In the genomic region with DNA sequence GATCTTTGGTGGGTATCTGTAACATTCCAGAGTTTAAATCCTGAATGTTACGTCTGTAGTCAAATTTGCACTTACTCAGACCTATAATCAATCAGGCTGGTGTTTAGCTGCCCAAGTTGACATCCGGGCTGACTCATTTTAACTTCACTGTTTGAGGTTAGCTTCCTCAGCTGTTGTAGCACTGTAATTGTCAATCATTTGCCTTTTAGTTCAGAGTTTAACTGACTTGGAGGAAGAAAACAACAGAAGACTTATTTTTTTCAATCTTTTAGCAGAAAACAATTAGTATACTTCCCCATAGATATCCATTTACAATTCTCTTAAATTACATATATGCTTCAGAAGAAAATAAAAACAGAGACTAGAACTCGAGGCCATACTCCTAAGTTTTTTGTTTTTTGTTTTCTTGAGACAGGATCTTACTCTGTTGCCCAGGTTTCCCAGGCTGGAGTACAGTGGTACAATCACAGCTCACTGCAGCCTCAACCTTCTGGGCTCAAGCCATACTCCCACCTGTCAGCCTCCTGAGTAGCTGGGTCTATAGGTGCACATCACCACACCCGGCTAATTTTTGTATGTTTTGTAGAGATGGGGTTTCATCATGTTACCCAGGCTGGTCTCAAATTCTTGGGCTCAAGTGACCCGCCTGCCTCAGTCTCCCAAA, we compare ENCODE assay signal across 9 cellular contexts. TPM values are rescaled to one million over a fixed set of nuclear protein-coding genes. Genes with fewer than 3 reads are reported as not detected.
DNase-seq lines count a peak whose midpoint lies in the region; ATAC-seq and TF ChIP-seq lines count a peak whose summit lies in the region.
"Had no signal": no experiment of that assay in that cellular context is flagged by ENCODE, and none has a peak within 500 bp of the region (broad histone marks: within the 10 kb centered on the region; RNA-seq: fewer than 3 reads in every experiment).

No MANE protein-coding gene starts in this region.

- CTCF ChIA-PET in HCT116 (lab: Charles Lee) (interaction anchor here (2.1 kb wide), 1 partner anchor 188 kb away, joined by 19 read pairs; no protein-coding TSS in a partner anchor), A673 (lab: Charles Lee) (no interaction called here)

- peak overlapping the region; percentile 2 for H2AFZ ChIP-seq in HCT116 (ENCODE audit: low read depth, low read length, poor library complexity, severe bottlenecking)

- H4K20me1 ChIP-seq in HCT116 (ENCODE audit: insufficient read depth), result no peaks in the 10 kb centered on the region
- H4K20me1 ChIP-seq: BLaER1 had no signal

- H3K4me3 ChIP-seq in HCT116 (replicated peaks in 1 of 2; ENCODE audit: low read depth in 1 of 2, low read length in 2 of 2), result 0 out of 4 replicates have a peak overlapping the region, but pooled peaks of 1 of the 2 experiments have one; percentile 6
- H3K4me3 ChIP-seq in A673 (ENCODE audit: low read depth, low read length, poor library complexity, severe bottlenecking), result no peak overlapping the region
- H3K4me3 ChIP-seq: BLaER1 had no signal

- H3K9me3 ChIP-seq in HCT116 (ENCODE audit: control insufficient read depth in 1 of 2, insufficient read depth in 1 of 2, low read depth in 1 of 2, low read length in 2 of 2) (no peaks in the 10 kb centered on the region), A673 (ENCODE audit: low read depth, low read length, poor library complexity, severe bottlenecking) (no peaks in the 10 kb centered on the region)
- H3K9me3 ChIP-seq: BLaER1 had no signal

- H3K27me3 ChIP-seq in HCT116 (ENCODE audit: insufficient read depth, low read length) (no peaks in the 10 kb centered on the region), A673 (replicated peaks; ENCODE audit: insufficient read depth, low read depth, low read length, poor library complexity) (peaks cover 58% of the 10 kb centered on the region)
- H3K27me3 ChIP-seq: BLaER1 had no signal

- no peaks in the 10 kb centered on the region for H3K79me2 ChIP-seq in HCT116 (ENCODE audit: insufficient read depth, low read length)

- H3K27ac ChIP-seq in HCT116 (ENCODE audit: low read depth, low read length), result no peak overlapping the region; the same call in 1 of the 2 replicates
- no peak overlapping the region for H3K27ac ChIP-seq in A673 (ENCODE audit: low read depth, low read length, poor library complexity, severe bottlenecking)
- H3K27ac ChIP-seq: BLaER1 had no signal

- H3K4me1 ChIP-seq in HCT116 (ENCODE audit: control insufficient read depth in 1 of 2, insufficient read depth in 2 of 2, low read length in 2 of 2), result peaks cover 32 to 52% of the 10 kb centered on the region in 2 experiments
- H3K4me1 ChIP-seq in A673 (ENCODE audit: insufficient read depth, low read length, poor library complexity, severe bottlenecking), result peaks cover 22% of the 10 kb centered on the region

- intact Hi-C loops in HCT116 (cut with micrococcal nuclease), result no loop called here
- intact Hi-C loops in A673 (cut with micrococcal nuclease; ENCODE audit: unreplicated experiment), result loop anchor here (5.0 kb wide), 2 partner anchors 37 to 38 kb away; a partner anchor contains a TSS

- no peaks in the 10 kb centered on the region for H3K9me2 ChIP-seq in HCT116 (ENCODE audit: insufficient read depth)

- POLR2A ChIA-PET in HCT116 (lab: Charles Lee), result interaction anchor here (1.1 to 1.3 kb wide), 2 partner anchors 16 to 119 kb away, joined by 3 read pairs; no protein-coding TSS in a partner anchor
- POLR2A ChIA-PET in A673 (lab: Charles Lee; ENCODE audit: low non-redundant PET), result no interaction called here

- TF ChIP-seq RAD21 in HCT116 (IDR thresholded peaks at IDR 0.05; ENCODE audit: low read depth), result 0 out of 2 replicates have a peak, but pooled peaks have one; percentile 12

- TF ChIP-seq POLR2A in HCT116 (IDR thresholded peaks at IDR 0.05; ENCODE audit: borderline replicate concordance, extremely low read depth, insufficient read depth, insufficient read length), result no peak

- H3K4me2 ChIP-seq in HCT116 (ENCODE audit: low read length), result peak overlapping the region; percentile 64
- H3K4me2 ChIP-seq: BLaER1 had no signal

- no peak for DNase-seq in activated CD4-positive, CD25-positive, alpha-beta regulatory T cell treated with anti-CD3 and anti-CD28 coated beads, Interleukin-2, amount 50 U/mL, for 72 hours
- DNase-seq in HCT116 (ENCODE audit: low read depth, low spot score) (peak; percentile 65), MV-4-11 (lab: John Stamatoyannopoulos, UW) (peak; percentile 81), cerebellum (ENCODE audit: low spot score) (no peak), A673 (ENCODE audit: low spot score) (no peak)
- no peak for DNase-seq in stimulated activated CD4-positive, alpha-beta T cell treated with anti-CD3 and anti-CD28 coated beads, Interleukin-4, amount 100 ng/mL, for 1 hour

- TF ChIP-seq CTCF in HCT116 (IDR thresholded peaks at IDR 0.05 in 2 of 3, conservative IDR thresholded peaks at IDR 0.05 in 1 of 3; ENCODE audit: borderline replicate concordance in 1 of 3, insufficient read depth in 1 of 3, low read depth in 2 of 3, low read length in 2 of 3) (no peak), A673 (conservative IDR thresholded peaks at IDR 0.05; ENCODE audit: low read depth, low read length) (no peak)

- H3K9ac ChIP-seq in HCT116 (ENCODE audit: low read length), result peak overlapping the region; percentile 4; the same call in 1 of the 2 replicates
- H3K9ac ChIP-seq: BLaER1 had no signal

- no TSS peak for BruUV-seq in HCT116 (replicated peaks; lab: Mats Ljungman, UMichigan)
- BruUV-seq in A673 (replicated peaks; lab: Mats Ljungman, UMichigan), result no TSS peak

- RAD21 ChIA-PET in HCT116 (lab: Charles Lee; ENCODE audit: low non-redundant PET in 1 of 2, low total read pairs in 2 of 2, uncharacterized antibody in 2 of 2, unreplicated experiment in 2 of 2), result no interaction called here

- H3K36me3 ChIP-seq in HCT116 (ENCODE audit: control insufficient read depth in 1 of 2, insufficient read depth in 2 of 2, low read length in 2 of 2) (no peaks in the 10 kb centered on the region), A673 (ENCODE audit: insufficient read depth, low read length, poor library complexity, severe bottlenecking) (no peaks in the 10 kb centered on the region)
- H3K36me3 ChIP-seq: BLaER1 had no signal

- ATAC-seq in activated CD4-positive, CD25-positive, alpha-beta regulatory T cell treated with anti-CD3 and anti-CD28 coated beads, Interleukin-2, amount 50 U/mL, for 24 hours, result peak; percentile 79 to 82
- ATAC-seq in HCT116 (peak; percentile 54), esophagus mucosa (peak; percentile 57)

TF ChIP-seq in HCT116, 20 proteins besides CTCF, POLR2A, EP300 and RAD21 (continues in another document):
- TF ChIP-seq POLR2AphosphoS5 (IDR thresholded peaks at IDR 0.05; ENCODE audit: low read depth, low read length) (peak; percentile 55), CEBPB (IDR thresholded peaks at IDR 0.05; ENCODE audit: low read depth) (peak; percentile 55), CBX3 (IDR thresholded peaks at IDR 0.05; ENCODE audit: low read depth) (peak; percentile 90), SP1 (IDR thresholded peaks at IDR 0.05; ENCODE audit: low read depth) (peak; percentile 90), EZH2 (IDR thresholded peaks at IDR 0.05) (no peak), ZFX (IDR thresholded peaks at IDR 0.05) (no peak), SRF (IDR thresholded peaks at IDR 0.05; ENCODE audit: low read depth) (peak; percentile 78), JUND (IDR thresholded peaks at IDR 0.05) (peak; percentile 93)
- TF ChIP-seq, protein P1, sequence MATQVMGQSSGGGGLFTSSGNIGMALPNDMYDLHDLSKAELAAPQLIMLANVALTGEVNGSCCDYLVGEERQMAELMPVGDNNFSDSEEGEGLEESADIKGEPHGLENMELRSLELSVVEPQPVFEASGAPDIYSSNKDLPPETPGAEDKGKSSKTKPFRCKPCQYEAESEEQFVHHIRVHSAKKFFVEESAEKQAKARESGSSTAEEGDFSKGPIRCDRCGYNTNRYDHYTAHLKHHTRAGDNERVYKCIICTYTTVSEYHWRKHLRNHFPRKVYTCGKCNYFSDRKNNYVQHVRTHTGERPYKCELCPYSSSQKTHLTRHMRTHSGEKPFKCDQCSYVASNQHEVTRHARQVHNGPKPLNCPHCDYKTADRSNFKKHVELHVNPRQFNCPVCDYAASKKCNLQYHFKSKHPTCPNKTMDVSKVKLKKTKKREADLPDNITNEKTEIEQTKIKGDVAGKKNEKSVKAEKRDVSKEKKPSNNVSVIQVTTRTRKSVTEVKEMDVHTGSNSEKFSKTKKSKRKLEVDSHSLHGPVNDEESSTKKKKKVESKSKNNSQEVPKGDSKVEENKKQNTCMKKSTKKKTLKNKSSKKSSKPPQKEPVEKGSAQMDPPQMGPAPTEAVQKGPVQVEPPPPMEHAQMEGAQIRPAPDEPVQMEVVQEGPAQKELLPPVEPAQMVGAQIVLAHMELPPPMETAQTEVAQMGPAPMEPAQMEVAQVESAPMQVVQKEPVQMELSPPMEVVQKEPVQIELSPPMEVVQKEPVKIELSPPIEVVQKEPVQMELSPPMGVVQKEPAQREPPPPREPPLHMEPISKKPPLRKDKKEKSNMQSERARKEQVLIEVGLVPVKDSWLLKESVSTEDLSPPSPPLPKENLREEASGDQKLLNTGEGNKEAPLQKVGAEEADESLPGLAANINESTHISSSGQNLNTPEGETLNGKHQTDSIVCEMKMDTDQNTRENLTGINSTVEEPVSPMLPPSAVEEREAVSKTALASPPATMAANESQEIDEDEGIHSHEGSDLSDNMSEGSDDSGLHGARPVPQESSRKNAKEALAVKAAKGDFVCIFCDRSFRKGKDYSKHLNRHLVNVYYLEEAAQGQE (IDR thresholded peaks at IDR 0.05; ENCODE audit: low read depth), result no peak
- TF ChIP-seq, protein P2, sequence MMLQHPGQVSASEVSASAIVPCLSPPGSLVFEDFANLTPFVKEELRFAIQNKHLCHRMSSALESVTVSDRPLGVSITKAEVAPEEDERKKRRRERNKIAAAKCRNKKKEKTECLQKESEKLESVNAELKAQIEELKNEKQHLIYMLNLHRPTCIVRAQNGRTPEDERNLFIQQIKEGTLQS (IDR thresholded peaks at IDR 0.05), result peak; percentile 65

RNA-seq across cellular contexts. Expression of a gene that starts 38.5 kb away (rescaled TPM):
- 0.47 TPM for total RNA-seq in HCT116 (2021; ENCODE audit: unreplicated experiment)
- polyA plus RNA-seq in HCT116 (2012), result 0.07 and 0.24 TPM in 2 replicates
- total RNA-seq in esophagus mucosa, result 0.32 TPM
- total RNA-seq in cerebellum, result 33.6 TPM
- 9.2 and 10.0 TPM in 2 replicates for total RNA-seq in A673 (2021)

Comparison
In these comparisons a context has a peak if more than half of its experiments do, and no peak if none do; other contexts are left out.
1. DNase-seq: peak in HCT116 (single experiment) and MV-4-11 (single experiment); none in activated CD4-positive, CD25-positive, alpha-beta regulatory T cell treated with anti-CD3 and anti-CD28 coated beads, Interleukin-2, amount 50 U/mL, for 72 hours (single experiment), cerebellum (single experiment), A673 (single experiment) and stimulated activated CD4-positive, alpha-beta T cell treated with anti-CD3 and anti-CD28 coated beads, Interleukin-4, amount 100 ng/mL, for 1 hour (single experiment).
2. Peak in every context shown above with its lines, with median percentiles within 50 percentile points of each other: ATAC-seq.